27 cellular contexts compared by ENCODE assay signal in the genomic region with DNA sequence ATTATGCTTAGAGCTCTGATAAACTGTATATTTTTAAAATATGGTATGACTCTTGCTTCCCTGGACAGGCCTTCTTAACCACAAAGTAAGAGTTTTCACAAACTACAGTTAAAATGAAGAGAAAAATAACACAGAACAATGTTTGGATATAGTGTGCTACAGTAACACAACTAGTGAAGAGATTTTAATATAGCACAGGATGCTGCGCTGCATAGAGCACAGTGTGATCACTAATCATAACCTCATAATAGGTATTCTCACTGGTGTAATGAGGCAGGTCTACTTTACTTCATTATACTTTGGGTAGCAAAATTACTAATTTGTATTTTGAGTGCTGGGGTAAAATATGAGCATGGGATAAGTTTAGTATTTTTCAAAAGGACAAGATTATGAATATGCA.
"Had no signal": no experiment of that assay in that cellular context is flagged by ENCODE, and none has a peak within 500 bp of the region (broad histone marks: within the 10 kb centered on the region; RNA-seq: fewer than 3 reads in every experiment).

No MANE protein-coding gene starts in this region.

- H3K27me3 ChIP-seq: neutrophil, ovary, right lobe of liver, sigmoid colon, stomach, thyroid gland, tibial nerve, upper lobe of left lung, vagina had no signal

- H2AFZ ChIP-seq: parathyroid adenoma had no signal

- H3K4me3 ChIP-seq: ovary, psoas muscle, right lobe of liver, sigmoid colon, stomach, thoracic aorta, thyroid gland, tibial nerve, upper lobe of left lung, vagina had no signal

- DNase-seq: naive thymus-derived CD8-positive, alpha-beta T cell; nephron progenitor cell; nucleus accumbens; ovary; posterior cingulate gyrus; psoas muscle; right cardiac atrium; right lobe of liver; sigmoid colon; small intestine; stimulated activated CD4-positive, alpha-beta T cell treated with anti-CD3 and anti-CD28 coated beads, Interleukin-15, amount 100 ng/mL, for 24 hours; stimulated activated CD4-positive, alpha-beta T cell treated with anti-CD3 and anti-CD28 coated beads, Interleukin-2, amount 100 ng/mL, for 24 hours; stimulated activated CD4-positive, alpha-beta T cell treated with anti-CD3 and anti-CD28 coated beads, Interleukin-2, amount 100 ng/mL, for 48 hours; stimulated activated CD4-positive, alpha-beta T cell treated with anti-CD3 and anti-CD28 coated beads, Interleukin-4, amount 100 ng/mL, for 24 hours; stimulated activated naive B cell treated with anti-CD40 and anti-IgM and Interleukin-4, amounts not matched to agents 10 μg/mL and 1 μg/mL and 100 μg/mL, for 72 hours; stimulated activated naive CD4-positive, alpha-beta T cell treated with Interleukin-2 at 50 U/mL for 16 hours; stomach; thyroid gland; trophoblast cell; upper lobe of left lung had no signal

- H3K4me1 ChIP-seq: parathyroid adenoma, psoas muscle, right lobe of liver, sigmoid colon, stomach, thyroid gland, tibial nerve, upper lobe of left lung, vagina had no signal

- H3K9ac ChIP-seq: parathyroid adenoma had no signal

- ATAC-seq: naive thymus-derived CD8-positive, alpha-beta T cell; natural killer cell treated with Interleukin-12 subunit alpha and Interleukin-12 subunit beta and Interleukin-15 and Interleukin-18, amount 100 ng/mL, for 72 hours; psoas muscle; right cardiac atrium; right lobe of liver; stimulated activated effector memory CD8-positive, alpha-beta T cell treated with anti-CD3 and anti-CD28 coated beads, Interleukin-12 subunit alpha, Interleukin-12 subunit beta, amount 100 ng/mL, for 72 hours; stimulated activated naive B cell treated with anti-CD40 and anti-IgM and Interleukin-4, amounts not matched to agents 10 μg/mL and 1 μg/mL and 100 μg/mL, for 72 hours had no signal

- H3K79me2 ChIP-seq: parathyroid adenoma had no signal

- H3K9me3 ChIP-seq: neutrophil, ovary, psoas muscle, right lobe of liver, sigmoid colon, thoracic aorta, thyroid gland, tibial nerve, upper lobe of left lung, vagina had no signal

- H3K36me3 ChIP-seq: neutrophil, ovary, right lobe of liver, sigmoid colon, stomach, thoracic aorta, thyroid gland, tibial nerve, upper lobe of left lung, vagina had no signal

- H3K27ac ChIP-seq: neutrophil, ovary, parathyroid adenoma, psoas muscle, right lobe of liver, sigmoid colon, stomach, thoracic aorta, thyroid gland, tibial nerve, upper lobe of left lung, vagina had no signal
